In genomic region chrX:154308108-154308946, GRCh38 we compare ENCODE assay signal across 8 cellular contexts. TPM values are rescaled to one million over a fixed set of nuclear protein-coding genes. Genes with fewer than 3 reads are reported as not detected.
DNase-seq lines count a peak whose midpoint lies in the region; ATAC-seq and TF ChIP-seq lines count a peak whose summit lies in the region.

No MANE protein-coding gene starts in this region.

- H3K4me3 Mint-ChIP-seq in activated T-helper 17 cell treated with anti-CD3 and anti-CD28 coated beads, Interleukin-2, amount 50 U/mL, for 72 hours: peak overlapping the region; percentile 39

- no peaks in the 10 kb centered on the region for H3K9me3 Mint-ChIP-seq in activated T-helper 17 cell treated with anti-CD3 and anti-CD28 coated beads, Interleukin-2, amount 50 U/mL, for 72 hours

- intact Hi-C loops in posterior cingulate gyrus (cut with DNase I): no loop called here
- intact Hi-C loops in uterus (cut with DNase I; ENCODE audit: low total_unique reads): no loop called here

- no peak overlapping the region for H3K4me3 ChIP-seq in uterus

- no peak overlapping the region for H3K27ac ChIP-seq in uterus

- H3K27me3 ChIP-seq in uterus: no peaks in the 10 kb centered on the region

- DNase-seq in AG20443 (ENCODE audit: low spot score) (peak; percentile 51), GM20000 (ENCODE audit: low spot score) (peak; percentile 48), RPMI7951 (ENCODE audit: low read depth) (peak; percentile 24), germinal center (ENCODE audit: low spot score) (peak; percentile 45), posterior cingulate gyrus (peak in 7 of 10 donors; percentile 21 to 78 (median 51)), uterus (peak; percentile 54 to 57)

- ATAC-seq in activated T-helper 17 cell treated with anti-CD3 and anti-CD28 coated beads, Interleukin-2, amount 50 U/mL, for 72 hours (replicated peaks): peak; percentile 73
- ATAC-seq in HG03196 (IDR thresholded peaks at IDR 0.05; ENCODE audit: unreplicated experiment): no peak

- peak overlapping the region; percentile 72 for H3K27ac Mint-ChIP-seq in activated T-helper 17 cell treated with anti-CD3 and anti-CD28 coated beads, Interleukin-2, amount 50 U/mL, for 72 hours

- TF ChIP-seq POLR2A in uterus (IDR thresholded peaks at IDR 0.05): no peak

- no peaks in the 10 kb centered on the region for H3K36me3 ChIP-seq in uterus

- peaks cover 22% of the 10 kb centered on the region for H3K4me1 Mint-ChIP-seq in activated T-helper 17 cell treated with anti-CD3 and anti-CD28 coated beads, Interleukin-2, amount 50 U/mL, for 72 hours

- no peaks in the 10 kb centered on the region for H3K4me1 ChIP-seq in uterus

- no peaks in the 10 kb centered on the region for H3K27me3 Mint-ChIP-seq in activated T-helper 17 cell treated with anti-CD3 and anti-CD28 coated beads, Interleukin-2, amount 50 U/mL, for 72 hours

- TF ChIP-seq CTCF in GM20000 (IDR thresholded peaks at IDR 0.05; ENCODE audit: extremely low read depth, missing control alignments): peak; percentile 64
- TF ChIP-seq CTCF in uterus (IDR thresholded peaks at IDR 0.05): peak; percentile 47 to 71 (median 60)

- no peaks in the 10 kb centered on the region for H3K9me3 ChIP-seq in uterus

- H3K36me3 Mint-ChIP-seq in activated T-helper 17 cell treated with anti-CD3 and anti-CD28 coated beads, Interleukin-2, amount 50 U/mL, for 72 hours (ENCODE audit: low read depth): peaks cover 3% of the 10 kb centered on the region

RNA-seq across cellular contexts. Expression of gene TKTL1, which starts 12.7 kb away (rescaled TPM):
- total RNA-seq in RPMI7951 (2014; rRNA removed; shearing (Covaris generic)): not detected in 2 replicates
- 1 to 10 TPM in 1 of 2 donors, under 1 TPM in 1; 0.54 to 2.1 TPM for total RNA-seq in activated T-helper 17 cell treated with anti-CD3 and anti-CD28 coated beads, Interleukin-2, amount 50 U/mL, for 72 hours
- total RNA-seq in uterus: under 1 TPM in 2 of 4 donors, not detected in 2; 0.07 to 0.98 TPM

RNA-seq across cellular contexts. Expression of gene TEX28, which starts 13.4 kb away (rescaled TPM):
- total RNA-seq in RPMI7951 (2014; rRNA removed; shearing (Covaris generic)): not detected in 2 replicates
- not detected for total RNA-seq in activated T-helper 17 cell treated with anti-CD3 and anti-CD28 coated beads, Interleukin-2, amount 50 U/mL, for 72 hours
- total RNA-seq in uterus: not detected

RNA-seq across cellular contexts. Expression of gene OPN1MW3, which starts 50.9 kb away (rescaled TPM):
- total RNA-seq in RPMI7951 (2014; rRNA removed; shearing (Covaris generic)): not detected in 2 replicates
- total RNA-seq in activated T-helper 17 cell treated with anti-CD3 and anti-CD28 coated beads, Interleukin-2, amount 50 U/mL, for 72 hours: not detected
- not detected for total RNA-seq in uterus
